10 cellular contexts compared by ENCODE assay signal in the genomic region with DNA sequence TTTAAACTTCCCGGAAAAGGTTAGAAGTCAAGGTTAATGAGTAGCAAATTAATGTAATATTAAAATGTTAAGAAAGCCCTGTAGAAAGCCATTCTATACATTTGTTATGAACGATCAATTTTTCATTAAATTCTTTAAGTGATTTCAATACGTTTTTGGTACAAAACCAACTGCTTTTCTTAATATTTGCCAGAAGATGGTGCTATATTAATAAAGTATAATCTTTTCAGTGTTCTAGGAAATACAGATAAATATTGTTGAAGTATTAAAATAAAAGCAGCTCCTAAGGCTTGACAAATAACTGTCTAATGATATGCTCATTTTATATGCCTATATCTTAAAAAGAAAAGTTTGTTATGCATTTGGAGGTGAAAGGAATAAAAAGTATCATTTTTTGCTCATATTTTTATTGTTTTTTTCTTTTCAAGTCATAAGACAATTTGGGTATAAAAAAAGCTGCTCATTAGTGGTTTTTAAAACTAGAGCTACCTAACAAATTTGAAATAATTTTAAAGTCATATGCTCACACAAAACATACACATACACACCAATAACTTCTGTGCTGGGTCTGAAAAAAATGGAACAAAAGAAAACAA.
A peak's percentile ranks its signal among the peaks of the same experiment; 100 is the strongest.
DNase-seq lines count a peak whose midpoint lies in the region; ATAC-seq and TF ChIP-seq lines count a peak whose summit lies in the region.
"Had no signal": no experiment of that assay in that cellular context is flagged by ENCODE, and none has a peak within 500 bp of the region (broad histone marks: within the 10 kb centered on the region; RNA-seq: fewer than 3 reads in every experiment).

No MANE protein-coding gene starts in this region.

- DNase-seq in cardiac muscle cell (ENCODE audit: low read depth in 1 of 2, low spot score in 1 of 2) (peak in 1 of 2 donors; percentile 33), Right ventricle myocardium superior (no peak), NCI-H69 (lab: John Stamatoyannopoulos, UW) (peak; percentile 42), dermis blood vessel endothelial cell (peak; percentile 22), superior temporal gyrus (ENCODE audit: extremely low spot score) (peak; percentile 68), activated T-cell treated with anti-CD3 and anti-CD28 coated beads for 4 hours (no peak)
- DNase-seq: CD8-positive, alpha-beta memory T cell had no signal

- no peaks in the 10 kb centered on the region for H3K36me3 ChIP-seq in cardiac muscle cell

- peaks cover 10% of the 10 kb centered on the region for H3K4me1 ChIP-seq in cardiac muscle cell (ENCODE audit: low read depth)

- no peak overlapping the region for H3K27ac ChIP-seq in cardiac muscle cell

- H3K4me3 ChIP-seq in cardiac muscle cell, result no peak overlapping the region

- no peaks in the 10 kb centered on the region for H3K27me3 ChIP-seq in cardiac muscle cell

- intact Hi-C loops in Right ventricle myocardium superior (cut with DNase I), result no loop called here

- H3K9me3 ChIP-seq in cardiac muscle cell (ENCODE audit: low read depth), result no peaks in the 10 kb centered on the region

- TF ChIP-seq CTCF in cardiac muscle cell (IDR thresholded peaks at IDR 0.05; ENCODE audit: low read depth, low read length), result peak; percentile 48

- no peak for ATAC-seq in Right ventricle myocardium superior (ENCODE audit: poor library complexity)
- no peak for ATAC-seq in HG02678 (IDR thresholded peaks at IDR 0.05; ENCODE audit: unreplicated experiment)
- ATAC-seq in GM19324 (IDR thresholded peaks at IDR 0.05; ENCODE audit: low FRiP score, unreplicated experiment), result no peak
- ATAC-seq: activated naive CD4-positive, alpha-beta T cell treated with anti-CD3 and anti-CD28 coated beads, Interleukin-2, amount 50 U/mL, for 72 hours had no signal

Comparison
In these comparisons a context has a peak if more than half of its experiments do, and no peak if none do; other contexts are left out.
1. DNase-seq: peak in NCI-H69 (single experiment), dermis blood vessel endothelial cell (single experiment) and superior temporal gyrus (single experiment); none in Right ventricle myocardium superior (single experiment) and activated T-cell treated with anti-CD3 and anti-CD28 coated beads for 4 hours (single experiment).